17 cellular contexts compared by ENCODE assay signal in genomic region chr1:157357111-157357510, GRCh38.
"Had no signal": no experiment of that assay in that cellular context is flagged by ENCODE, and none has a peak within 500 bp of the region (broad histone marks: within the 10 kb centered on the region; RNA-seq: fewer than 3 reads in every experiment).

No MANE protein-coding gene starts in this region.

- ATAC-seq: activated CD8-positive, alpha-beta T cell treated with anti-CD3 and anti-CD28 coated beads, Interleukin-2, amount 10 ng/mL, durations not matched to agents 7 days and 5 days; body of pancreas; foreskin keratinocyte; mucosa of descending colon had no signal

- H2AFZ ChIP-seq: neural progenitor cell had no signal

- H3K4me2 ChIP-seq: neural progenitor cell had no signal

- FAIRE-seq: colon, urothelium cell line had no signal

- H3K4me1 ChIP-seq: foreskin keratinocyte, neural progenitor cell, tibial nerve had no signal

- DNase-seq: activated CD4-positive, alpha-beta T cell treated with anti-CD3 and anti-CD28 coated beads, Interleukin-2, amount 10 ng/mL, durations not matched to agents 7 days and 5 days; activated CD8-positive, alpha-beta T cell treated with anti-CD3 and anti-CD28 coated beads, Interleukin-2, amount 10 ng/mL, durations not matched to agents 7 days and 5 days; activated naive CD4-positive, alpha-beta T cell treated with Interleukin-2 at 50 U/mL for 16 hours; activated T-cell treated with anti-CD3 and anti-CD28 coated beads, Interleukin-2, amount 50 U/mL, for 24 hours; body of pancreas; caudate nucleus; endodermal cell; foreskin keratinocyte; mucosa of descending colon; naive B cell; stimulated activated CD4-positive, alpha-beta T cell treated with anti-CD3 and anti-CD28 coated beads, Interleukin-15, amount 100 ng/mL, for 24 hours; stimulated activated CD4-positive, alpha-beta T cell treated with anti-CD3 and anti-CD28 coated beads, Interleukin-2, amount 100 ng/mL, for 48 hours had no signal

- H3K27me3 ChIP-seq: body of pancreas, foreskin keratinocyte, neural progenitor cell, tibial nerve had no signal

- H3K4me3 ChIP-seq: body of pancreas, mucosa of descending colon, neural progenitor cell, skin epidermis, tibial nerve had no signal

- H3K9me3 ChIP-seq: body of pancreas, mucosa of descending colon, tibial nerve had no signal

- H3K36me3 ChIP-seq: neural progenitor cell, tibial nerve had no signal

- H3K9ac ChIP-seq: neural progenitor cell had no signal

- H3K27ac ChIP-seq: body of pancreas, foreskin keratinocyte, neural progenitor cell, skin epidermis, tibial nerve had no signal
